In the genomic region with DNA sequence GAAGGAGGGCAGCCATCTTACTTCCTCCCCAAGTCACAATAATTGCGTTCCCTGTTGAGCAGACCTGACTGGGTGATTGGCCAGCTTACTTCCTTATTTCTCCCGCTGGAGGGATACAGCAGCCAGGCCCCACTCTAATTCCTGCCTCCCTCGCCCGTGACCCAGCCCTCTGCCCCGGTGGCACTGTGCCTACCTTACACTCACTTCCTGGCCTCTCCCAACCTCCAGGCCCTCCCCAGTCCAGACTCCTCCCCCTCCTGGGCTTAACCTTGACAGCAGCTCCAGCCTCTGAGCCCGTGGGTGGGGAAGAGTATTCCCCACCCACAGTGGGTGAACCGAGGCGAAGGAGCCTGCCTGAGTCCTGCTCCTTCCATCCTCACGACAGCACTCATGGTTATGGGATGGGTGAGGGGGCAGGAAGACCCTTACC, we compare ENCODE assay signal across 9 cellular contexts. TPM values are rescaled to one million over a fixed set of nuclear protein-coding genes. Genes with fewer than 3 reads are reported as not detected.
DNase-seq lines count a peak whose midpoint lies in the region; ATAC-seq, FAIRE-seq and TF ChIP-seq lines count a peak whose summit lies in the region.
"Had no signal": no experiment of that assay in that cellular context is flagged by ENCODE, and none has a peak within 500 bp of the region (broad histone marks: within the 10 kb centered on the region; RNA-seq: fewer than 3 reads in every experiment).

No MANE protein-coding gene starts in this region.

- H3K9me2 ChIP-seq in GM23338 (ENCODE audit: insufficient read depth) (no peaks in the 10 kb centered on the region), Karpas-422 (replicated peaks; ENCODE audit: insufficient read depth, low read length) (no peaks in the 10 kb centered on the region)

- no peak overlapping the region for H2AFZ ChIP-seq in GM23338
- no peak overlapping the region for H2AFZ ChIP-seq in Karpas-422 (ENCODE audit: low read length)

- H3K36me3 Mint-ChIP-seq in GM23338 (ENCODE audit: low read depth): peaks cover 24% of the 10 kb centered on the region

- WGBS in pancreas, 2 donors: 42 to 57% methylated on average over 9 of the region's 9 CpGs

- H3K4me2 ChIP-seq in GM23338 (no peak overlapping the region), Karpas-422 (ENCODE audit: low read depth, low read length, poor library complexity, severe bottlenecking) (no peak overlapping the region)

- peaks cover 9% of the 10 kb centered on the region; the same call in 2 of the 3 replicates for H3K4me1 Mint-ChIP-seq in GM23338

- H3K4me1 ChIP-seq in GM23338 (ENCODE audit: insufficient read depth): peaks cover 5% of the 10 kb centered on the region; the same call in 1 of the 2 replicates
- peaks cover 23% of the 10 kb centered on the region for H3K4me1 ChIP-seq in effector memory CD4-positive, alpha-beta T cell (ENCODE audit: control insufficient read depth, insufficient read depth, low read length, poor library complexity, severe bottlenecking)
- peaks cover 0 to 11% (median 10%) of the 10 kb centered on the region in 3 donors for H3K4me1 ChIP-seq in pancreas
- peaks cover 16% of the 10 kb centered on the region for H3K4me1 ChIP-seq in Karpas-422 (ENCODE audit: low read length)

- H3K4me3 ChIP-seq in GM23338 (no peak overlapping the region), pancreas (no peak overlapping the region), Karpas-422 (ENCODE audit: low read length) (no peak overlapping the region)
- no peak overlapping the region for H3K4me3 ChIP-seq in effector memory CD4-positive, alpha-beta T cell (ENCODE audit: insufficient read depth, low read depth, low read length, poor library complexity, severe bottlenecking)

- no peak for ATAC-seq in GM23338
- ATAC-seq in pancreas: peak; percentile 25 to 61 (median 43)
- ATAC-seq in GM19455 (IDR thresholded peaks at IDR 0.05; ENCODE audit: unreplicated experiment): no peak

- H3K27ac ChIP-seq in GM23338 (ENCODE audit: low read depth): 0 out of 2 replicates have a peak overlapping the region, but pooled peaks have one; percentile 39
- H3K27ac ChIP-seq in effector memory CD4-positive, alpha-beta T cell (ENCODE audit: insufficient read depth, low read length, poor library complexity, severe bottlenecking): peak overlapping the region; percentile 89
- peak overlapping the region in 2 of 4 donors; percentile 45 to 62 for H3K27ac ChIP-seq in pancreas
- H3K27ac ChIP-seq in Karpas-422 (ENCODE audit: low read length): no peak overlapping the region

- DNase-seq in GM23338 (ENCODE audit: low spot score) (no peak), RCC 7860 (ENCODE audit: low spot score) (peak; percentile 23), pancreas (peak in 4 of 6 donors; percentile 61 to 70 (median 62)), Karpas-422 (no peak), epidermal melanocyte (ENCODE audit: insufficient read length, low spot score) (no peak), islet precursor cell (no peak)
- no peak for DNase-seq in effector memory CD4-positive, alpha-beta T cell
- DNase-seq: NCI-H2081 had no signal

- no peak for TF ChIP-seq CTCF in GM23338 (conservative IDR thresholded peaks at IDR 0.05; ENCODE audit: low read depth in 2 of 2)
- TF ChIP-seq CTCF in pancreas (IDR thresholded peaks at IDR 0.05): no peak

- H4K20me1 ChIP-seq in GM23338 (replicated peaks; ENCODE audit: insufficient read depth): no peaks in the 10 kb centered on the region
- peaks cover 9% of the 10 kb centered on the region; the same call in 1 of the 2 replicates for H4K20me1 ChIP-seq in Karpas-422 (ENCODE audit: insufficient read depth, low read depth, low read length)

- H3K79me2 ChIP-seq in GM23338 (replicated peaks; ENCODE audit: insufficient read depth) (peaks cover 16% of the 10 kb centered on the region), Karpas-422 (ENCODE audit: low read length) (peaks cover 31% of the 10 kb centered on the region)

- H3K27ac Mint-ChIP-seq in GM23338: no peak overlapping the region

- H3K4me3 Mint-ChIP-seq in GM23338: no peak overlapping the region

- H3K27me3 ChIP-seq in GM23338 (ENCODE audit: insufficient read depth): no peaks in the 10 kb centered on the region
- H3K27me3 ChIP-seq in effector memory CD4-positive, alpha-beta T cell (replicated peaks; ENCODE audit: control insufficient read depth, insufficient read depth, low read length, poor library complexity, severe bottlenecking): no peaks in the 10 kb centered on the region
- no peaks in the 10 kb centered on the region for H3K27me3 ChIP-seq in pancreas
- H3K27me3 ChIP-seq in Karpas-422 (ENCODE audit: low read length): no peaks in the 10 kb centered on the region

- no peak overlapping the region for H3K9ac ChIP-seq in Karpas-422 (ENCODE audit: low read length)

- intact Hi-C loops in pancreas (cut with DNase I): no loop called here

- FAIRE-seq in RCC 7860 (lab: Jason Lieb, UNC): no peak
- no peak for FAIRE-seq in pancreas (lab: Jason Lieb, UNC)

- H3K9me3 Mint-ChIP-seq in GM23338: no peaks in the 10 kb centered on the region; the same call in 2 of the 3 replicates

- no peaks in the 10 kb centered on the region for H3F3A ChIP-seq in GM23338 (replicated peaks; ENCODE audit: low read depth)

- peaks cover 6% of the 10 kb centered on the region for H3K27me3 Mint-ChIP-seq in GM23338 (ENCODE audit: insufficient read depth, low read depth, poor library complexity)

- H3K9me3 ChIP-seq in effector memory CD4-positive, alpha-beta T cell (ENCODE audit: control insufficient read depth, low read length): no peaks in the 10 kb centered on the region
- H3K9me3 ChIP-seq in pancreas: no peaks in the 10 kb centered on the region
- no peaks in the 10 kb centered on the region for H3K9me3 ChIP-seq in Karpas-422 (ENCODE audit: low read length)

- 0 out of 2 replicates have a peak, but pooled peaks cover 5% of the 10 kb centered on the region for H3K36me3 ChIP-seq in GM23338 (ENCODE audit: insufficient read depth)
- H3K36me3 ChIP-seq in effector memory CD4-positive, alpha-beta T cell (ENCODE audit: control insufficient read depth, insufficient read depth, low read length): peaks cover 41% of the 10 kb centered on the region
- H3K36me3 ChIP-seq in pancreas: peaks cover 0 to 11% (median 4%) of the 10 kb centered on the region in 3 donors
- H3K36me3 ChIP-seq in Karpas-422 (ENCODE audit: insufficient read depth, low read length): peaks cover 8% of the 10 kb centered on the region; the same call in 1 of the 2 replicates

TF ChIP-seq in GM23338, 12 proteins besides CTCF, POLR2A, EP300 and RAD21 (continues in another document):
- no peak for TF ChIP-seq EZH2phosphoT487 (IDR thresholded peaks at IDR 0.05; ENCODE audit: unreplicated experiment)
- TF ChIP-seq NANOG (IDR thresholded peaks at IDR 0.05; ENCODE audit: borderline replicate concordance): no peak

RNA-seq across cellular contexts. Expression of a gene that starts 3.0 kb away (rescaled TPM):
- 45.0 and 50.7 TPM in 2 replicates for total RNA-seq in GM23338 (2014; rRNA removed; shearing (Covaris generic))
- polyA plus RNA-seq in GM23338 (2016; fragmentation: Nextera tagmentation; extraction: Ambion mirVana): 21.9 and 22.2 TPM in 2 replicates
- total RNA-seq in pancreas: 10 to 100 TPM in 1 of 6 donors, 1 to 10 TPM in 5; 5.6 to 11.2 (median 6.9) TPM
- polyA plus RNA-seq in pancreas: 1 to 10 TPM; 7.2 to 7.7 TPM
- total RNA-seq in Karpas-422 (2014; rRNA removed; shearing (Covaris generic); ENCODE audit: low replicate concordance): 9.9 and 18.7 TPM in 2 replicates

RNA-seq across cellular contexts. Expression of a gene that starts 44.0 kb away (rescaled TPM):
- 29.8 and 31.9 TPM in 2 replicates for total RNA-seq in GM23338 (2014; rRNA removed; shearing (Covaris generic))
- 7.1 and 7.3 TPM in 2 replicates for polyA plus RNA-seq in GM23338 (2016; fragmentation: Nextera tagmentation; extraction: Ambion mirVana)
- total RNA-seq in pancreas: 10 to 100 TPM in 5 of 6 donors, 1 to 10 TPM in 1; 9.1 to 20.3 (median 11.4) TPM
- polyA plus RNA-seq in pancreas: 10 to 100 TPM; 13.7 to 15.3 TPM
- 3.9 and 6.1 TPM in 2 replicates for total RNA-seq in Karpas-422 (2014; rRNA removed; shearing (Covaris generic); ENCODE audit: low replicate concordance)

Comparison
In these comparisons a context has a peak if more than half of its experiments do, and no peak if none do; other contexts are left out.
1. ATAC-seq: peak in pancreas (4 of 4); none in GM23338 (single experiment) and GM19455 (single experiment).
2. DNase-seq: peak in RCC 7860 (single experiment) and pancreas (4 of 6); none in GM23338 (single experiment), effector memory CD4-positive, alpha-beta T cell (0 of 3), Karpas-422 (single experiment), epidermal melanocyte (single experiment) and islet precursor cell (single experiment).